2 cellular contexts compared by ENCODE assay signal in genomic region chr14:99885649-99885958, GRCh38.
TF ChIP-seq lines count a peak whose summit lies in the region.

No MANE protein-coding gene starts in this region.

TF ChIP-seq in WTC11, 78 proteins besides CTCF, POLR2A, EP300 and RAD21 (continued from another document):
- no peak for TF ChIP-seq IRF2 (CRISPR knock-in tag; IDR thresholded peaks at IDR 0.05; ENCODE audit: borderline replicate concordance, low read depth)
- TF ChIP-seq, protein P1, sequence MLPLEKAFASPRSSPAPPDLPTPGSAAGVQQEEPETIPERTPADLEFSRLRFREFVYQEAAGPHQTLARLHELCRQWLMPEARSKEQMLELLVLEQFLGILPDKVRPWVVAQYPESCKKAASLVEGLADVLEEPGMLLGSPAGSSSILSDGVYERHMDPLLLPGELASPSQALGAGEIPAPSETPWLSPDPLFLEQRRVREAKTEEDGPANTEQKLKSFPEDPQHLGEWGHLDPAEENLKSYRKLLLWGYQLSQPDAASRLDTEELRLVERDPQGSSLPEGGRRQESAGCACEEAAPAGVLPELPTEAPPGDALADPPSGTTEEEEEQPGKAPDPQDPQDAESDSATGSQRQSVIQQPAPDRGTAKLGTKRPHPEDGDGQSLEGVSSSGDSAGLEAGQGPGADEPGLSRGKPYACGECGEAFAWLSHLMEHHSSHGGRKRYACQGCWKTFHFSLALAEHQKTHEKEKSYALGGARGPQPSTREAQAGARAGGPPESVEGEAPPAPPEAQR (CRISPR knock-in tag; IDR thresholded peaks at IDR 0.05), result no peak
- TF ChIP-seq SMAD4 (CRISPR knock-in tag; IDR thresholded peaks at IDR 0.05), result no peak
- no peak for TF ChIP-seq FOXP4 (CRISPR knock-in tag; IDR thresholded peaks at IDR 0.05)
- TF ChIP-seq PRRX2 (CRISPR knock-in tag; IDR thresholded peaks at IDR 0.05), result no peak
- TF ChIP-seq ZNF532 (CRISPR knock-in tag; IDR thresholded peaks at IDR 0.05; ENCODE audit: borderline replicate concordance), result no peak
- TF ChIP-seq ZMAT4 (CRISPR knock-in tag; IDR thresholded peaks at IDR 0.05), result no peak

TF ChIP-seq in neural cell, 6 proteins besides CTCF, POLR2A, EP300 and RAD21 (continued from another document):
- TF ChIP-seq REST (IDR thresholded peaks at IDR 0.05; ENCODE audit: borderline replicate concordance) (no peak), SMC3 (conservative IDR thresholded peaks at IDR 0.05; ENCODE audit: poor library complexity) (peak; percentile 10), EZH2 (IDR thresholded peaks at IDR 0.05; ENCODE audit: borderline replicate concordance, insufficient read depth, low read length, poor library complexity, severe bottlenecking) (no peak), TAF1 (IDR thresholded peaks at IDR 0.05; ENCODE audit: low read depth) (no peak), POLR2AphosphoS5 (IDR thresholded peaks at IDR 0.05) (no peak)
